ENCODE assay signal across 8 cellular contexts in genomic region chr1:202154766-202155477, GRCh38. TPM values are rescaled to one million over a fixed set of nuclear protein-coding genes. Genes with fewer than 3 reads are reported as not detected.
DNase-seq lines count a peak whose midpoint lies in the region; ATAC-seq, FAIRE-seq and TF ChIP-seq lines count a peak whose summit lies in the region.

No MANE protein-coding gene starts in this region.

- peak overlapping the region in 2 of 5 experiments; percentile 38 to 63 for H3K4me3 Mint-ChIP-seq in brain

- no peak for FAIRE-seq in urothelium cell line (lab: Jason Lieb, UNC)

- H3K36me3 ChIP-seq in thoracic aorta: no peaks in the 10 kb centered on the region

- no peaks in the 10 kb centered on the region for H3K9me3 ChIP-seq in thoracic aorta

- H3K4me1 ChIP-seq in thoracic aorta (ENCODE audit: control insufficient read depth in 1 of 2, low read depth in 2 of 2): peaks cover 3 to 7% of the 10 kb centered on the region in 2 donors

- peaks cover 11% of the 10 kb centered on the region for H3K4me1 Mint-ChIP-seq in brain

- H3K27me3 Mint-ChIP-seq in brain: peaks cover 6% of the 10 kb centered on the region

- no peaks in the 10 kb centered on the region for H3K27me3 ChIP-seq in thoracic aorta (replicated peaks; ENCODE audit: insufficient read depth)

- no peaks in the 10 kb centered on the region for H3K36me3 Mint-ChIP-seq in brain

- peak; percentile 90 for DNase-seq in ELF-1 (ENCODE audit: low read depth, low spot score)
- DNase-seq in KBM-7: peak; percentile 79
- DNase-seq in SK-MEL-5 (ENCODE audit: low read depth, low spot score): peak; percentile 82
- DNase-seq in left kidney (ENCODE audit: low read depth, low spot score): peak; percentile 95
- DNase-seq in thoracic aorta (ENCODE audit: low spot score): no peak
- no peak for DNase-seq in urothelium cell line (ENCODE audit: low spot score)

- H3K4me3 ChIP-seq in thoracic aorta: no peak overlapping the region

- peak overlapping the region in 3 of 5 experiments; percentile 14 to 81 (median 54) for H3K27ac Mint-ChIP-seq in brain

- no peaks in the 10 kb centered on the region for H3K9me3 Mint-ChIP-seq in brain

- no peak overlapping the region for H3K27ac ChIP-seq in thoracic aorta

- no peak for ATAC-seq in thoracic aorta (ENCODE audit: insufficient number of reproducible peaks, low FRiP score, low read depth)
- no peak for ATAC-seq in GM19324 (IDR thresholded peaks at IDR 0.05; ENCODE audit: low FRiP score, unreplicated experiment)

- in situ Hi-C loops in KBM-7 (cut with MboI; ENCODE audit: low pct_unique_long_range_greater_than_20kb, low sequenced_read_pairs): no loop called here
- in situ Hi-C loops in SK-MEL-5 (cut with HindIII; ENCODE audit: low pct_unique_long_range_greater_than_20kb, low sequenced_read_pairs): no loop called here

- peak; percentile 52 to 66 for TF ChIP-seq CTCF in brain (conservative IDR thresholded peaks at IDR 0.05)
- peak; percentile 21 for TF ChIP-seq CTCF in thoracic aorta (IDR thresholded peaks at IDR 0.05)

RNA-seq across cellular contexts. Expression of gene PTPN7, which starts 5.5 kb away (rescaled TPM):
- total RNA-seq in SK-MEL-5 (2014; rRNA removed; shearing (Covaris generic)): not detected in 2 replicates
- polyA plus RNA-seq in SK-MEL-5 (2015; cell fraction: cytosol; rRNA removed): 0.26 TPM in 1 of 2 replicates, not detected in the other
- polyA plus RNA-seq in SK-MEL-5 (2015; cell fraction: nucleus; rRNA removed): not detected in 2 replicates
- 0.29 TPM for polyA plus RNA-seq in brain (ENCODE audit: insufficient read depth, low read depth, low replicate concordance)
- total RNA-seq in thoracic aorta: 1 to 10 TPM; 4.3 to 6.1 TPM

RNA-seq across cellular contexts. Expression of gene ARL8A, which starts 10.4 kb away (rescaled TPM):
- 33.2 and 33.5 TPM in 2 replicates for total RNA-seq in SK-MEL-5 (2014; rRNA removed; shearing (Covaris generic))
- polyA plus RNA-seq in SK-MEL-5 (2015; cell fraction: cytosol; rRNA removed): 42.3 and 48.3 TPM in 2 replicates
- polyA plus RNA-seq in SK-MEL-5 (2015; cell fraction: nucleus; rRNA removed): 17.1 and 42.8 TPM in 2 replicates
- 131 TPM for polyA plus RNA-seq in brain (ENCODE audit: insufficient read depth, low read depth, low replicate concordance)
- total RNA-seq in thoracic aorta: 10 to 100 TPM; 36.3 to 41.0 TPM

RNA-seq across cellular contexts. Expression of gene GPR37L1, which starts 32.2 kb away (rescaled TPM):
- total RNA-seq in SK-MEL-5 (2014; rRNA removed; shearing (Covaris generic)): not detected in 2 replicates
- polyA plus RNA-seq in SK-MEL-5 (2015; cell fraction: cytosol; rRNA removed): not detected in 2 replicates
- not detected in 2 replicates for polyA plus RNA-seq in SK-MEL-5 (2015; cell fraction: nucleus; rRNA removed)
- polyA plus RNA-seq in brain (ENCODE audit: insufficient read depth, low read depth, low replicate concordance): 32.7 TPM
- not detected for total RNA-seq in thoracic aorta

RNA-seq across cellular contexts. Expression of gene LGR6, which starts 38.7 kb away (rescaled TPM):
- not detected in 2 replicates for total RNA-seq in SK-MEL-5 (2014; rRNA removed; shearing (Covaris generic))
- polyA plus RNA-seq in SK-MEL-5 (2015; cell fraction: cytosol; rRNA removed): not detected in 2 replicates
- polyA plus RNA-seq in SK-MEL-5 (2015; cell fraction: nucleus; rRNA removed): not detected in 2 replicates
- polyA plus RNA-seq in brain (ENCODE audit: insufficient read depth, low read depth, low replicate concordance): 0.66 TPM
- total RNA-seq in thoracic aorta: 10 to 100 TPM; 76.6 to 99.0 TPM

Comparison
In these comparisons a context has a peak if more than half of its experiments do, and no peak if none do; other contexts are left out.
1. DNase-seq: peak in ELF-1 (single experiment), KBM-7 (single experiment), SK-MEL-5 (single experiment) and left kidney (single experiment); none in thoracic aorta (single experiment) and urothelium cell line (single experiment).